ENCODE assay signal across 26 cellular contexts in the genomic region with DNA sequence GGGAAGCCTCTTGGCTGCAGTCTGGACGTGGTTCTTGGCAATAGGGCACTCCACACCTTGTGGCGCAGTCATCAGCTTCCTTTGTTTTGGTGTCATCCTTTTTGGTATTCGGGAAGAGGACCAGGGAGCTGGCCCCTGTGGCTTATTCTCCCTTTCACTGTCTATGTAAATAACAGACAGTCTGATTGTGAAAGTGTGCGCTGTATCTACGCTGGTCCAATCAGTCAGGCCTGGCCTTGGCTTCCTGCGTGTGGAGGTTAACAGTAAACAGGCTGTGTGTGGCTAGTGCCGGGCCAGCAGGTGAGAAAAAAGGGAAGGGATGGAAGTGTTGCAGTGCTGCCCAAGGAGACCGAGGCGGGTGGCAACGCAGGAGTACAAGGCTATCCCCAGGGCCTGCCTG.
A peak's percentile ranks its signal among the peaks of the same experiment; 100 is the strongest.
DNase-seq lines count a peak whose midpoint lies in the region; ATAC-seq, FAIRE-seq and TF ChIP-seq lines count a peak whose summit lies in the region.
"Had no signal": no experiment of that assay in that cellular context is flagged by ENCODE, and none has a peak within 500 bp of the region (broad histone marks: within the 10 kb centered on the region; RNA-seq: fewer than 3 reads in every experiment).

No MANE protein-coding gene starts in this region.

- no peak for FAIRE-seq in HepG2 (lab: Jason Lieb, UNC)
- FAIRE-seq: A549, GM12878, GM12892, GM18507 had no signal

- TF ChIP-seq POLR2A in HepG2 (IDR thresholded peaks at IDR 0.05; ENCODE audit: insufficient read depth in 1 of 2, low read depth in 2 of 2, low read length in 2 of 2): no peak

- TF ChIP-seq EP300 in HepG2 (IDR thresholded peaks at IDR 0.05; ENCODE audit: low read depth in 2 of 2, low read length in 2 of 2) (no peak), HepG2 (CRISPR knock-in tag; IDR thresholded peaks at IDR 0.05; ENCODE audit: borderline replicate concordance) (no peak)

- POLR2A ChIA-PET in HepG2 (lab: Yijun Ruan, JAX): no interaction called here

- DNase-seq in COLO668 (lab: John Stamatoyannopoulos, UW; ENCODE audit: unreplicated experiment) (peak; percentile 36), HepG2 (ENCODE audit: low spot score) (peak; percentile 6), osteocyte (ENCODE audit: extremely low spot score, unreplicated experiment) (peak; percentile 73), type B pancreatic cell (ENCODE audit: extremely low spot score, unreplicated experiment) (peak; percentile 48), left ventricle myocardium superior (no peak)
- DNase-seq: AML-193; CD4-positive, alpha-beta T cell; CD8-positive, alpha-beta T cell; COR-L47; DMS 273 treated with DMSO at 0.1 percent for 48 hours; DMS153; DMS53; DMS79; DND-41; EL; GDM1 had no signal

- ATAC-seq in HepG2 (peak; percentile 80), GM18520 (IDR thresholded peaks at IDR 0.05; ENCODE audit: unreplicated experiment) (no peak), GM18873 (IDR thresholded peaks at IDR 0.05; ENCODE audit: low FRiP score, unreplicated experiment) (no peak), left ventricle myocardium superior (no peak)
- ATAC-seq: A549; CD8-positive, alpha-beta T cell; GM12878 had no signal

- peaks cover 23% of the 10 kb centered on the region for H3K9me3 Mint-ChIP-seq in osteocyte (ENCODE audit: unreplicated experiment)
- H3K9me3 Mint-ChIP-seq in type B pancreatic cell: peaks cover 6% of the 10 kb centered on the region

- H3K9ac ChIP-seq in HepG2 (ENCODE audit: insufficient read depth, low read depth, low read length): no peak overlapping the region
- H3K9ac ChIP-seq: BLaER1 treated with 17β-estradiol and CSF1 and Interleukin-3, amounts not matched to agents 10 nM and 100 nM had no signal

- in situ Hi-C loops in HepG2 (cut with HindIII; ENCODE audit: extremely low pct_ligation_motif_present, low pct_unique_long_range_greater_than_20kb): no loop called here

- H3K79me2 ChIP-seq in HepG2 (ENCODE audit: insufficient read depth, low read length): no peaks in the 10 kb centered on the region

- H3K27ac ChIP-seq in HepG2 (ENCODE audit: extremely low read length, insufficient read depth, low read length): no peak overlapping the region
- H3K27ac ChIP-seq: 22Rv1; A549; BLaER1 treated with 17β-estradiol and CSF1 and Interleukin-3, amounts not matched to agents 10 nM and 100 nM; C4-2B had no signal

- H4K20me1 ChIP-seq in HepG2 (ENCODE audit: insufficient read depth, low read length): no peaks in the 10 kb centered on the region
- H4K20me1 ChIP-seq: BLaER1 treated with 17β-estradiol and CSF1 and Interleukin-3, amounts not matched to agents 10 nM and 100 nM had no signal

- no peak overlapping the region for H3K4me2 ChIP-seq in HepG2 (ENCODE audit: low read depth, low read length)
- H3K4me2 ChIP-seq: A549; BLaER1 treated with 17β-estradiol and CSF1 and Interleukin-3, amounts not matched to agents 10 nM and 100 nM had no signal

- BruUV-seq in HepG2 (replicated peaks; lab: Mats Ljungman, UMichigan): no TSS peak

- intact Hi-C loops in HepG2 (cut with micrococcal nuclease; ENCODE audit: unreplicated experiment): no loop called here
- intact Hi-C loops in left ventricle myocardium superior (cut with micrococcal nuclease): no loop called here

- no peaks in the 10 kb centered on the region for H3K4me1 Mint-ChIP-seq in osteocyte (ENCODE audit: unreplicated experiment)
- H3K4me1 Mint-ChIP-seq in type B pancreatic cell (ENCODE audit: unreplicated experiment): no peaks in the 10 kb centered on the region
- H3K4me1 Mint-ChIP-seq: B cell had no signal

- no peak for TF ChIP-seq CTCF in HepG2 (CRISPR knock-in tag; IDR thresholded peaks at IDR 0.05)
- TF ChIP-seq CTCF in osteocyte (IDR thresholded peaks at IDR 0.05): no peak
- no peak for TF ChIP-seq CTCF in type B pancreatic cell (conservative IDR thresholded peaks at IDR 0.05)

- H3K27ac Mint-ChIP-seq in osteocyte (ENCODE audit: unreplicated experiment) (no peak overlapping the region), type B pancreatic cell (no peak overlapping the region)
- H3K27ac Mint-ChIP-seq: B cell; CD4-positive, alpha-beta T cell; CD8-positive, alpha-beta T cell had no signal

- H3K4me1 ChIP-seq in HepG2 (ENCODE audit: insufficient read depth, low read length): no peaks in the 10 kb centered on the region
- H3K4me1 ChIP-seq: A549 had no signal

- H3K27me3 Mint-ChIP-seq in osteocyte (ENCODE audit: unreplicated experiment) (peaks cover 4% of the 10 kb centered on the region), type B pancreatic cell (no peaks in the 10 kb centered on the region)

- no peak overlapping the region for H3K4me3 ChIP-seq in HepG2 (replicated peaks in 1 of 3; ENCODE audit: insufficient read depth in 1 of 3, low read depth in 2 of 3, low read length in 3 of 3)
- H3K4me3 ChIP-seq: A549; BLaER1 treated with 17β-estradiol and CSF1 and Interleukin-3, amounts not matched to agents 10 nM and 100 nM; GM12878 had no signal

- no peak for TF ChIP-seq RAD21 in HepG2 (CRISPR knock-in tag; IDR thresholded peaks at IDR 0.05)

- peaks cover 17% of the 10 kb centered on the region for H3K9me3 ChIP-seq in HepG2 (ENCODE audit: low read length)

- H3K27me3 ChIP-seq in HepG2 (ENCODE audit: control insufficient read depth in 1 of 2, insufficient read depth in 2 of 2, low read length in 2 of 2): peaks cover 3 to 10% of the 10 kb centered on the region in 2 experiments; a peak in 3 of 5 replicates
- H3K27me3 ChIP-seq: BLaER1 treated with 17β-estradiol and CSF1 and Interleukin-3, amounts not matched to agents 10 nM and 100 nM had no signal

- no peaks in the 10 kb centered on the region for H3K36me3 ChIP-seq in HepG2 (replicated peaks in 1 of 2; ENCODE audit: control insufficient read depth in 1 of 2, insufficient read depth in 2 of 2, low read length in 2 of 2)
- H3K36me3 ChIP-seq: BLaER1 treated with 17β-estradiol and CSF1 and Interleukin-3, amounts not matched to agents 10 nM and 100 nM had no signal

- CTCF ChIA-PET in HepG2 (lab: Yijun Ruan, JAX; ENCODE audit: low intra/inter-chr PET ratio, low total read pairs): no interaction called here

- H2AFZ ChIP-seq in HepG2 (ENCODE audit: low read length): no peak overlapping the region

- H3K4me3 Mint-ChIP-seq in osteocyte (ENCODE audit: unreplicated experiment): no peak overlapping the region
- H3K4me3 Mint-ChIP-seq in type B pancreatic cell: no peak overlapping the region
- H3K4me3 Mint-ChIP-seq: B cell; CD4-positive, alpha-beta T cell; CD8-positive, alpha-beta T cell had no signal

- H3K36me3 Mint-ChIP-seq in osteocyte (ENCODE audit: unreplicated experiment) (peaks cover 2% of the 10 kb centered on the region), type B pancreatic cell (peaks cover 5% of the 10 kb centered on the region)
- H3K36me3 Mint-ChIP-seq: CD8-positive, alpha-beta T cell had no signal

- WGBS in HepG2 (ENCODE audit: low lambda C conversion rate): 23% methylated on average over 9 of the region's 10 CpGs

TF ChIP-seq in HepG2, 621 proteins besides CTCF, POLR2A, EP300 and RAD21:
- TF ChIP-seq FOXP1 (IDR thresholded peaks at IDR 0.05): no peak
- TF ChIP-seq FOXP1 (CRISPR knock-in tag; IDR thresholded peaks at IDR 0.05): 0 out of 2 replicates have a peak, but pooled peaks have one; percentile 13
- no peak for TF ChIP-seq HNRNPL (IDR thresholded peaks at IDR 0.05; ENCODE audit: low read depth, low read length)
- TF ChIP-seq FOXA1 (IDR thresholded peaks at IDR 0.05): no peak
- TF ChIP-seq FOXA1 (CRISPR knock-in tag; IDR thresholded peaks at IDR 0.05): peak; percentile 60; the same call in 1 of the 2 replicates
- TF ChIP-seq, protein P1, sequence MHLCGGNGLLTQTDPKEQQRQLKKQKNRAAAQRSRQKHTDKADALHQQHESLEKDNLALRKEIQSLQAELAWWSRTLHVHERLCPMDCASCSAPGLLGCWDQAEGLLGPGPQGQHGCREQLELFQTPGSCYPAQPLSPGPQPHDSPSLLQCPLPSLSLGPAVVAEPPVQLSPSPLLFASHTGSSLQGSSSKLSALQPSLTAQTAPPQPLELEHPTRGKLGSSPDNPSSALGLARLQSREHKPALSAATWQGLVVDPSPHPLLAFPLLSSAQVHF (CRISPR knock-in tag; IDR thresholded peaks at IDR 0.05): no peak
- peak; percentile 53; the same call in 1 of the 2 replicates for TF ChIP-seq FOXA3 (CRISPR knock-in tag; IDR thresholded peaks at IDR 0.05)
- TF ChIP-seq PITX1 (CRISPR knock-in tag; IDR thresholded peaks at IDR 0.05): no peak
- TF ChIP-seq TCF7 (IDR thresholded peaks at IDR 0.05; ENCODE audit: low read depth): no peak
- no peak for TF ChIP-seq GFI1 (CRISPR knock-in tag; IDR thresholded peaks at IDR 0.05; ENCODE audit: borderline replicate concordance)
- no peak for TF ChIP-seq NFE2L1 (CRISPR knock-in tag; IDR thresholded peaks at IDR 0.05; ENCODE audit: borderline replicate concordance)
- TF ChIP-seq ZNF20 (CRISPR knock-in tag; IDR thresholded peaks at IDR 0.05): no peak
- TF ChIP-seq CEBPB (IDR thresholded peaks at IDR 0.05; ENCODE audit: borderline replicate concordance, low read depth, low read length): peak; percentile 38; the same call in 1 of the 2 replicates
